Comparison of ENCODE assay signal across 8 cellular contexts in the genomic region with DNA sequence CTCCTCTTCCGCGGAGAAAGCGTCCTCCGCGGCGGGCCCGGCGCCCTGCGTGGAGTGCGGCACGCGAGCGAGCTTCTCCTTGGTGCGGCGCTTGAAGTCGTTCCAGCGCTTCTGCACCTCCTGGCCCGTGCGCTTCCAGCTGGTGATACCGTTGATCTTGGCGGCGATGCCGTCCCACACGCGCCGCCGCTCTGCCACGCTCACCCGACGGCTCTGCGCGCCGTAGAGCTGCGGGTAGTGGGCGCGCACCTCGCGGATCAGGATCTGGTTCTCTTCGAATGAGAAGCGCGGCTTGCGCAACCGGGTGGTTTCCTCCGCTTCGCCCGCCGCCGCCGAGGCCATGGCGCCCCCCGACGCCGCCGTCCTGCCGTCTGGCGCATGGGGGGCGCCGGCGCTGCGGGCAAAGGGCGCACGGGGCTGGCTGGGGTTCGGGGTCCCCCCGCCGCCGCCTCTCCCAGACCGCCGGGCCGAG. TPM values are rescaled to one million over a fixed set of nuclear protein-coding genes. Genes with fewer than 3 reads are reported as not detected.
A peak's percentile ranks its signal among the peaks of the same experiment; 100 is the strongest.
DNase-seq lines count a peak whose midpoint lies in the region; ATAC-seq and TF ChIP-seq lines count a peak whose summit lies in the region.

No MANE protein-coding gene starts in this region.

- H3K27ac ChIP-seq in brain microvascular endothelial cell: no peak overlapping the region
- peak overlapping the region in 4 of 5 donors; percentile 75 to 84 (median 77) for H3K27ac ChIP-seq in stomach

- intact Hi-C loops in stomach (cut with DNase I; ENCODE audit: low total_unique reads): no loop called here

- DNase-seq in GF-D8 (lab: John Stamatoyannopoulos, UW): peak; percentile 32
- DNase-seq in NOMO-1 (lab: John Stamatoyannopoulos, UW; ENCODE audit: unreplicated experiment in 2 of 2): peak; percentile 49 to 62
- DNase-seq in brain microvascular endothelial cell: no peak
- peak; percentile 54 for DNase-seq in left kidney (ENCODE audit: low read depth, low spot score)
- peak; percentile 44 for DNase-seq in stomach

- H3K4me1 ChIP-seq in stomach: peaks cover 19 to 33% (median 30%) of the 10 kb centered on the region in 4 donors

- TF ChIP-seq CTCF in brain microvascular endothelial cell (IDR thresholded peaks at IDR 0.05; ENCODE audit: low read depth, low read length, missing control alignments): no peak
- TF ChIP-seq CTCF in stomach (IDR thresholded peaks at IDR 0.05): no peak

- no peak for ATAC-seq in GM19463 (IDR thresholded peaks at IDR 0.05; ENCODE audit: unreplicated experiment)
- ATAC-seq in GM19023 (IDR thresholded peaks at IDR 0.05; ENCODE audit: unreplicated experiment): no peak
- no peak for ATAC-seq in HG02840 (IDR thresholded peaks at IDR 0.05; ENCODE audit: low FRiP score, unreplicated experiment)

- in situ Hi-C loops in brain microvascular endothelial cell (cut with HindIII; ENCODE audit: low pct_ligation_motif_present, low sequenced_read_pairs): no loop called here

- WGBS in stomach, 5 donors: 2 to 13% (median 4%) methylated on average over 11 to 69 of the region's 69 CpGs

- no peak for TF ChIP-seq POLR2A in stomach (IDR thresholded peaks at IDR 0.05)

- H3K36me3 ChIP-seq in brain microvascular endothelial cell (replicated peaks) (peaks cover 14% of the 10 kb centered on the region), stomach (peaks cover 23 to 31% (median 28%) of the 10 kb centered on the region in 4 donors)

- no peak for TF ChIP-seq EP300 in stomach (IDR thresholded peaks at IDR 0.05)

- H3K27me3 ChIP-seq in brain microvascular endothelial cell (replicated peaks): no peaks in the 10 kb centered on the region
- H3K27me3 ChIP-seq in stomach: no peaks in the 10 kb centered on the region

- H3K4me3 ChIP-seq in brain microvascular endothelial cell (ENCODE audit: low read depth, low read length) (peak overlapping the region; percentile 76), stomach (peak overlapping the region; percentile 73 to 90 (median 84))

- no peaks in the 10 kb centered on the region for H3K9me3 ChIP-seq in stomach

RNA-seq across cellular contexts. Expression of gene MYPOP, which starts 0.9 kb away (rescaled TPM):
- total RNA-seq in stomach: 10 to 100 TPM in 1 of 5 donors, 1 to 10 TPM in 1, under 1 TPM in 3; 0.58 to 12.2 (median 0.73) TPM
- polyA plus RNA-seq in stomach: 1 to 10 TPM; 4.2 to 5.0 (median 5.0) TPM

RNA-seq across cellular contexts. Expression of gene NANOS2, which starts 13.1 kb away (rescaled TPM):
- total RNA-seq in stomach: not detected
- polyA plus RNA-seq in stomach: not detected

RNA-seq across cellular contexts. Expression of gene IRF2BP1, which starts 15.5 kb away (rescaled TPM):
- total RNA-seq in stomach: 10 to 100 TPM in 4 of 5 donors, not detected in 1; 13.4 to 75.9 (median 24.1) TPM
- polyA plus RNA-seq in stomach: 10 to 100 TPM; 11.5 to 12.8 (median 12.8) TPM

RNA-seq across cellular contexts. Expression of gene FOXA3, which starts 37.3 kb away (rescaled TPM):
- 10 to 100 TPM in 4 of 5 donors, 1 to 10 TPM in 1; 7.6 to 46.7 (median 18.5) TPM for total RNA-seq in stomach
- polyA plus RNA-seq in stomach: 10 to 100 TPM; 11.9 to 65.8 (median 41.0) TPM

RNA-seq across cellular contexts. Expression of gene SYMPK, which starts 38.5 kb away (rescaled TPM):
- total RNA-seq in stomach: 100 to 1,000 TPM in 2 of 5 donors, 10 to 100 TPM in 3; 32.2 to 420 (median 84.6) TPM
- 100 to 1,000 TPM in 1 of 3 donors, 10 to 100 TPM in 2; 71.9 to 101 (median 75.0) TPM for polyA plus RNA-seq in stomach
